18 cellular contexts compared by ENCODE assay signal in genomic region chr22:22925146-22925794, GRCh38. TPM values are rescaled to one million over a fixed set of nuclear protein-coding genes. Genes with fewer than 3 reads are reported as not detected.
"Had no signal": no experiment of that assay in that cellular context is flagged by ENCODE, and none has a peak within 500 bp of the region (broad histone marks: within the 10 kb centered on the region; RNA-seq: fewer than 3 reads in every experiment).

No MANE protein-coding gene starts in this region.

- H3K27ac ChIP-seq: neutrophil, tibial artery had no signal

- H3K4me3 Mint-ChIP-seq: activated T-helper 1 cell treated with anti-CD3 and anti-CD28 coated beads, Interleukin-12 subunit alpha, Interleukin-12 subunit beta, Interleukin-2, Interleukin-4 antibody, amounts not matched to agents 30 ng/mL and 10 ng/mL and 1 ng/mL, durations not matched to agents 14 hours and 24 hours and 36 hours had no signal

- ATAC-seq: left lobe of liver; naive thymus-derived CD4-positive, alpha-beta T cell had no signal

- H3K4me1 ChIP-seq: tibial artery had no signal

- H3K27ac Mint-ChIP-seq: activated T-helper 1 cell treated with anti-CD3 and anti-CD28 coated beads, Interleukin-12 subunit alpha, Interleukin-12 subunit beta, Interleukin-2, Interleukin-4 antibody, amounts not matched to agents 30 ng/mL and 10 ng/mL and 1 ng/mL, durations not matched to agents 14 hours and 24 hours and 36 hours had no signal

- H3K36me3 ChIP-seq: neutrophil, tibial artery had no signal

- FAIRE-seq: astrocyte, bronchial epithelial cell, TTC549, urothelium cell line had no signal

- DNase-seq: erythroblast; islet precursor cell; mammary epithelial cell; naive thymus-derived CD4-positive, alpha-beta T cell; stimulated activated CD4-positive, alpha-beta T cell treated with anti-CD3 and anti-CD28 coated beads, Interleukin-2, amount 100 ng/mL, for 24 hours; tibial artery had no signal

- H3K9me3 ChIP-seq: neutrophil, tibial artery had no signal

- H3K36me3 Mint-ChIP-seq: naive thymus-derived CD4-positive, alpha-beta T cell had no signal

- H3K4me3 ChIP-seq: tibial artery had no signal

- H3K9me3 Mint-ChIP-seq: activated T-helper 1 cell treated with anti-CD3 and anti-CD28 coated beads, Interleukin-12 subunit alpha, Interleukin-12 subunit beta, Interleukin-2, Interleukin-4 antibody, amounts not matched to agents 30 ng/mL and 10 ng/mL and 1 ng/mL, durations not matched to agents 14 hours and 24 hours and 36 hours; naive thymus-derived CD4-positive, alpha-beta T cell had no signal

RNA-seq across cellular contexts. Expression of gene IGLL5, which starts 37.7 kb away (rescaled TPM):
- total RNA-seq: activated CD8-positive, alpha-beta memory T cell treated with anti-CD3 and anti-CD28 coated beads for 36 hours; activated T-helper 1 cell treated with anti-CD3 and anti-CD28 coated beads, Interleukin-12 subunit alpha, Interleukin-12 subunit beta, Interleukin-2, Interleukin-4 antibody, amounts not matched to agents 30 ng/mL and 10 ng/mL and 1 ng/mL, durations not matched to agents 14 hours and 24 hours and 36 hours; astrocyte; bronchial epithelial cell; chondrocyte; dermis microvascular lymphatic vessel endothelial cell; mammary epithelial cell; renal cortical epithelial cell; T-helper 2 cell treated with Interferon-gamma antibody and Interleukin-4, amounts not matched to agents 100 ng/mL and 5 ng/mL, for 36 hours had no signal
- polyA plus RNA-seq: mammary epithelial cell had no signal
